Comparison of ENCODE assay signal across 8 cellular contexts in the genomic region with DNA sequence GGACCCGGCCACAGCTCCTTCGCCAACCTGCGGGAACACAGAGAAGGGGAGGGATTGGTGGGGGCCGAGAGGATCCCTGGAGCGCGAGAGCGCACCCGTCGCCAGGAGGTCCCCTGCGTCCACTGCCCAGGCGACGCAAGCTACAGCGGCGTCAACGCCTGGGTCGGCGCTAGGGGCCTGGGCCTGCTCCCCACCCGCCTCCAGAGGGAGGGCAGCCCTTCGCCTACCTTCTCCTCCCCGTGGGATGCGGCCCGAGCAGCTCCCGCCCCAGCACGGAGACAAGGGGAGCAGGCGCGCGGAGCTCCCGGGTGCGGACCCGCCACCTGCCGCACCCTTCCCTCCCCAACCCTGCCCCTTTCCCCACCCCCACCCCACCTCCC.
DNase-seq lines count a peak whose midpoint lies in the region; ATAC-seq and TF ChIP-seq lines count a peak whose summit lies in the region.

No MANE protein-coding gene starts in this region.

- H3K4me1 Mint-ChIP-seq in osteocyte (ENCODE audit: unreplicated experiment), result peaks cover 35% of the 10 kb centered on the region

- H3K27ac Mint-ChIP-seq in osteocyte (ENCODE audit: unreplicated experiment), result no peak overlapping the region

- DNase-seq in GM10266 (ENCODE audit: extremely low spot score), result peak; percentile 36
- DNase-seq in RWPE2 (ENCODE audit: low spot score), result no peak
- DNase-seq in osteocyte (ENCODE audit: extremely low spot score, unreplicated experiment), result no peak
- DNase-seq in GM10248 (ENCODE audit: extremely low spot score), result no peak
- no peak for DNase-seq in GF-D8 (lab: John Stamatoyannopoulos, UW)

- peak overlapping the region; percentile 37 for H3K4me3 ChIP-seq in RWPE2 (ENCODE audit: severe bottlenecking)

- ATAC-seq in RWPE2 (ENCODE audit: low read depth) (peak; percentile 31), esophagus mucosa (peak; percentile 24), HG03139 (IDR thresholded peaks at IDR 0.05; ENCODE audit: unreplicated experiment) (no peak), GM19035 (IDR thresholded peaks at IDR 0.05; ENCODE audit: unreplicated experiment) (no peak)

- no peaks in the 10 kb centered on the region for H3K9me3 Mint-ChIP-seq in osteocyte (ENCODE audit: unreplicated experiment)

- CTCF ChIA-PET in GM10248 (lab: Yijun Ruan, JAX), result no interaction called here

- peak overlapping the region; percentile 18 for H3K27ac ChIP-seq in RWPE2 (ENCODE audit: poor library complexity, severe bottlenecking)

- H3K27me3 ChIP-seq in RWPE2 (ENCODE audit: insufficient read depth, poor library complexity, severe bottlenecking), result no peaks in the 10 kb centered on the region

- POLR2A ChIA-PET in GM10248 (lab: Yijun Ruan, JAX), result no interaction called here

- H3K4me3 Mint-ChIP-seq in osteocyte (ENCODE audit: unreplicated experiment), result peak overlapping the region; percentile 70

- H3K9me3 ChIP-seq in RWPE2 (ENCODE audit: severe bottlenecking), result no peaks in the 10 kb centered on the region

- peaks cover 8% of the 10 kb centered on the region for H3K27me3 Mint-ChIP-seq in osteocyte (ENCODE audit: unreplicated experiment)

- peaks cover 12% of the 10 kb centered on the region for H3K36me3 Mint-ChIP-seq in osteocyte (ENCODE audit: unreplicated experiment)

- no peak for TF ChIP-seq CTCF in GM10266 (IDR thresholded peaks at IDR 0.05; ENCODE audit: control insufficient read depth, insufficient read depth, low read depth, missing control alignments)
- TF ChIP-seq CTCF in RWPE2 (IDR thresholded peaks at IDR 0.05; ENCODE audit: poor library complexity, severe bottlenecking), result no peak
- no peak for TF ChIP-seq CTCF in osteocyte (IDR thresholded peaks at IDR 0.05)
- no peak for TF ChIP-seq CTCF in GM10248 (IDR thresholded peaks at IDR 0.05; ENCODE audit: control extremely low read depth, extremely low read depth, low read depth, missing control alignments)

- H3K4me1 ChIP-seq in RWPE2 (ENCODE audit: insufficient read depth, poor library complexity, severe bottlenecking), result peaks cover 1% of the 10 kb centered on the region

- H3K36me3 ChIP-seq in RWPE2 (ENCODE audit: low read depth), result peaks cover 7% of the 10 kb centered on the region; the same call in 1 of the 2 replicates

Comparison
In these comparisons a context has a peak if more than half of its experiments do, and no peak if none do; other contexts are left out.
1. ATAC-seq: peak in RWPE2 (single experiment) and esophagus mucosa (single experiment); none in HG03139 (single experiment) and GM19035 (single experiment).